Comparison of ENCODE assay signal across 21 cellular contexts in genomic region chr19:9953802-9954542, GRCh38. TPM values are rescaled to one million over a fixed set of nuclear protein-coding genes. Genes with fewer than 3 reads are reported as not detected.
DNase-seq lines count a peak whose midpoint lies in the region; ATAC-seq and TF ChIP-seq lines count a peak whose summit lies in the region.
"Had no signal": no experiment of that assay in that cellular context is flagged by ENCODE, and none has a peak within 500 bp of the region (broad histone marks: within the 10 kb centered on the region; RNA-seq: fewer than 3 reads in every experiment).

No MANE protein-coding gene starts in this region.

- DNase-seq in T-helper 17 cell = no peak
- DNase-seq in effector memory CD8-positive, alpha-beta T cell = no peak
- DNase-seq in nucleus accumbens (lab: John Stamatoyannopoulos, UW) = peak in 40 of 56 donors; percentile 5 to 92 (median 30)
- no peak for DNase-seq in SIG-M5 treated with dmso at 0.1 percent for 504 hours (lab: John Stamatoyannopoulos, UW; ENCODE audit: unreplicated experiment)
- DNase-seq in KBM-7 = no peak
- DNase-seq in HuH-7.5 (ENCODE audit: low spot score) = no peak
- no peak for DNase-seq in middle frontal gyrus (ENCODE audit: extremely low spot score, low spot score)
- DNase-seq: COR-L47, DMS53, NCI-H146, NCI-H2081 treated with DMSO at 0.1 percent for 48 hours, NCI-H524, SHP77 had no signal

- in situ Hi-C loops in KBM-7 (cut with MboI; ENCODE audit: low pct_unique_long_range_greater_than_20kb, low sequenced_read_pairs) = no loop called here

- no peaks in the 10 kb centered on the region for H3K36me3 Mint-ChIP-seq in T-helper 17 cell (ENCODE audit: low read depth)
- H3K36me3 Mint-ChIP-seq in effector memory CD8-positive, alpha-beta T cell (ENCODE audit: insufficient read depth) = peaks cover 4% of the 10 kb centered on the region
- H3K36me3 Mint-ChIP-seq: CD14-positive monocyte had no signal

- H3K4me1 Mint-ChIP-seq in T-helper 17 cell = peaks cover 2% of the 10 kb centered on the region
- H3K4me1 Mint-ChIP-seq in effector memory CD8-positive, alpha-beta T cell (ENCODE audit: low read depth in 2 of 2) = no peaks in the 10 kb centered on the region
- H3K4me1 Mint-ChIP-seq: CD14-positive monocyte had no signal

- no peaks in the 10 kb centered on the region for H3K27me3 Mint-ChIP-seq in T-helper 17 cell
- peaks cover 0 to 13% of the 10 kb centered on the region in 2 donors for H3K27me3 Mint-ChIP-seq in effector memory CD8-positive, alpha-beta T cell

- ATAC-seq in T-helper 17 cell = peak; percentile 54
- ATAC-seq in effector memory CD8-positive, alpha-beta T cell (replicated peaks) = peak; percentile 19
- ATAC-seq: A549, HCT116, SK-N-SH treated with all-trans-retinoic acid at 6 μM for 48 hours had no signal

- H3K27ac Mint-ChIP-seq in T-helper 17 cell = peak overlapping the region; percentile 14
- no peak overlapping the region for H3K27ac Mint-ChIP-seq in effector memory CD8-positive, alpha-beta T cell

- H3K27ac ChIP-seq in DOHH2 (ENCODE audit: low read depth, low read length) = no peak overlapping the region
- H3K27ac ChIP-seq: A549, KMS-11 had no signal

- no peaks in the 10 kb centered on the region for H3K27me3 ChIP-seq in DOHH2 (ENCODE audit: control insufficient read depth, low read length)

- H3K9me3 Mint-ChIP-seq in effector memory CD8-positive, alpha-beta T cell = no peaks in the 10 kb centered on the region

- no peak overlapping the region for H3K4me3 Mint-ChIP-seq in T-helper 17 cell
- H3K4me3 Mint-ChIP-seq in effector memory CD8-positive, alpha-beta T cell = no peak overlapping the region
- H3K4me3 Mint-ChIP-seq: CD14-positive monocyte had no signal

- no peak for TF ChIP-seq CTCF in DOHH2 (IDR thresholded peaks at IDR 0.05; ENCODE audit: low read depth, low read length, poor library complexity, severe bottlenecking)

- H3K4me3 ChIP-seq in DOHH2 (ENCODE audit: low read length) = no peak overlapping the region; the same call in 1 of the 2 replicates
- H3K4me3 ChIP-seq: A549 had no signal

- peaks cover 12% of the 10 kb centered on the region for H3K4me1 ChIP-seq in DOHH2 (ENCODE audit: control insufficient read depth, low read length)
- H3K4me1 ChIP-seq: A549 had no signal

- no peaks in the 10 kb centered on the region for H3F3A ChIP-seq in DOHH2 (ENCODE audit: control insufficient read depth, insufficient read depth)

- no peaks in the 10 kb centered on the region for H3K79me2 ChIP-seq in DOHH2 (ENCODE audit: control insufficient read depth, low read length)

- no peaks in the 10 kb centered on the region for H3K36me3 ChIP-seq in DOHH2 (ENCODE audit: control insufficient read depth, low read length)

- no peaks in the 10 kb centered on the region for H4K20me1 ChIP-seq in DOHH2 (ENCODE audit: control insufficient read depth, insufficient read depth, low read depth, low read length)

- no peaks in the 10 kb centered on the region for H3K9me2 ChIP-seq in DOHH2 (replicated peaks; ENCODE audit: control insufficient read depth, low read length)

- H3K4me2 ChIP-seq in DOHH2 (ENCODE audit: low read length) = peak overlapping the region; percentile 36; the same call in 1 of the 2 replicates
- H3K4me2 ChIP-seq: A549, KMS-11 had no signal

- no peaks in the 10 kb centered on the region for H3K9me3 ChIP-seq in DOHH2 (ENCODE audit: control insufficient read depth, insufficient read depth, low read length)
- no peaks in the 10 kb centered on the region for H3K9me3 ChIP-seq in T-helper 17 cell (ENCODE audit: control insufficient read depth, low read length, poor library complexity, severe bottlenecking)
- H3K9me3 ChIP-seq: A549 had no signal

RNA-seq across cellular contexts. Expression of gene OLFM2, which starts 17.7 kb away (rescaled TPM):
- total RNA-seq in T-helper 17 cell = 1 to 10 TPM; 3.1 to 3.9 TPM
- total RNA-seq: OCI-LY7 had no signal

RNA-seq across cellular contexts. Expression of gene COL5A3, which starts 56.3 kb away (rescaled TPM):
- 10 to 100 TPM; 50.0 to 52.1 TPM for total RNA-seq in T-helper 17 cell
- total RNA-seq: M059J, OCI-LY7 had no signal

RNA-seq across cellular contexts. Expression of gene RDH8, which starts 59.3 kb away (rescaled TPM):
- total RNA-seq in T-helper 17 cell = not detected
- total RNA-seq: M059J, OCI-LY7 had no signal

Comparison
In these comparisons a context has a peak if more than half of its experiments do, and no peak if none do; other contexts are left out.
1. DNase-seq: peak in nucleus accumbens (40 of 56); none in T-helper 17 cell (0 of 3), effector memory CD8-positive, alpha-beta T cell (0 of 3), SIG-M5 treated with dmso at 0.1 percent for 504 hours (single experiment), KBM-7 (single experiment), HuH-7.5 (single experiment) and middle frontal gyrus (single experiment).